ENCODE assay signal across 29 cellular contexts in the genomic region with DNA sequence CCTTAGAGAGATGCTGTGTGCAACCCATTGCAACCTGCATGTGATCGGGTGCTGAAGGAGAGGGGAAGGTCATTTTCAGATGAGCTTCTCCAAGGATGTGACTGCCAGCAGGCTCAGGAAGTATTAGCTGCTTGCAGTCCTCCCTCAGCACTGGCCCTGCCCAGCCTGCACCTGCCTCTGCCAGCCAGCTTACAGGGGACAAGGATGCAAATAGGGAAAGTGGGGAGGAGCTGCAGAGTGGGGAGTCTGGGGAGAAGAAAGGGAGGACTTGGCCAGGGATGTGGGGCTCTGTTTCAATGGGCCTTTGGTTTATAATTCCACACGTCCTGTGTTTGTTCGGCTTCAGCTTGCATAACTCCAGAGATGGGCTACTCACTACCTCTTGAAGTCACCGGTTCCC.
"Had no signal": no experiment of that assay in that cellular context is flagged by ENCODE, and none has a peak within 500 bp of the region (broad histone marks: within the 10 kb centered on the region; RNA-seq: fewer than 3 reads in every experiment).

No MANE protein-coding gene starts in this region.

- H3K4me1 Mint-ChIP-seq: activated B cell treated with CpG ODN at 0.5 μM for 24 hours; activated naive CD4-positive, alpha-beta T cell treated with anti-CD3 and anti-CD28 coated beads, Interleukin-2, amount 50 U/mL, for 24 hours; activated naive CD8-positive, alpha-beta T cell treated with anti-CD3 and anti-CD28 coated beads for 36 hours; activated naive CD8-positive, alpha-beta T cell treated with anti-CD3 and anti-CD28 coated beads, Interleukin-2, amount 50 U/mL, for 24 hours had no signal

- H3K4me3 Mint-ChIP-seq: activated B cell treated with CpG ODN at 0.5 μM for 24 hours; activated CD8-positive, alpha-beta T cell treated with anti-CD3 and anti-CD28 coated beads for 36 hours; activated naive CD4-positive, alpha-beta T cell treated with anti-CD3 and anti-CD28 coated beads for 36 hours; activated naive CD4-positive, alpha-beta T cell treated with anti-CD3 and anti-CD28 coated beads, Interleukin-2, amount 50 U/mL, for 24 hours; activated naive CD8-positive, alpha-beta T cell treated with anti-CD3 and anti-CD28 coated beads for 36 hours; activated naive CD8-positive, alpha-beta T cell treated with anti-CD3 and anti-CD28 coated beads, Interleukin-2, amount 50 U/mL, for 24 hours; activated T-helper 1 cell treated with anti-CD3 and anti-CD28 coated beads, Interleukin-12 subunit alpha, Interleukin-12 subunit beta, Interleukin-2, Interleukin-4 antibody, amounts not matched to agents 30 ng/mL and 10 ng/mL and 1 ng/mL, durations not matched to agents 14 hours and 24 hours and 36 hours; endodermal cell; T-helper 17 cell; T-helper 2 cell treated with Interferon-gamma antibody and Interleukin-4, amounts not matched to agents 5 μg/mL and 100 μg/mL, for 36 hours had no signal

- H3K9me3 ChIP-seq: adrenal gland, body of pancreas had no signal

- H3K36me3 Mint-ChIP-seq: activated naive CD4-positive, alpha-beta T cell treated with anti-CD3 and anti-CD28 coated beads, Interleukin-2, amount 50 U/mL, for 24 hours; activated naive CD8-positive, alpha-beta T cell treated with anti-CD3 and anti-CD28 coated beads for 36 hours had no signal

- H3K27ac Mint-ChIP-seq: activated B cell treated with CpG ODN at 0.5 μM for 24 hours; activated CD8-positive, alpha-beta T cell treated with anti-CD3 and anti-CD28 coated beads for 36 hours; activated naive CD4-positive, alpha-beta T cell treated with anti-CD3 and anti-CD28 coated beads for 36 hours; activated naive CD4-positive, alpha-beta T cell treated with anti-CD3 and anti-CD28 coated beads, Interleukin-2, amount 50 U/mL, for 24 hours; activated naive CD8-positive, alpha-beta T cell treated with anti-CD3 and anti-CD28 coated beads for 36 hours; activated naive CD8-positive, alpha-beta T cell treated with anti-CD3 and anti-CD28 coated beads, Interleukin-2, amount 50 U/mL, for 24 hours; activated T-helper 1 cell treated with anti-CD3 and anti-CD28 coated beads, Interleukin-12 subunit alpha, Interleukin-12 subunit beta, Interleukin-2, Interleukin-4 antibody, amounts not matched to agents 30 ng/mL and 10 ng/mL and 1 ng/mL, durations not matched to agents 14 hours and 24 hours and 36 hours; activated T-helper 2 cell treated with anti-CD3 and anti-CD28 coated beads, Interferon-gamma antibody, Interleukin-2, Interleukin-4, amounts not matched to agents 10 μg/mL and 5 μg/mL and 100 μg/mL, durations not matched to agents 14 hours and 24 hours and 36 hours; endodermal cell; T-helper 17 cell; T-helper 2 cell treated with Interferon-gamma antibody and Interleukin-4, amounts not matched to agents 5 μg/mL and 100 μg/mL, for 36 hours had no signal

- H3K4me1 ChIP-seq: adrenal gland, body of pancreas had no signal

- H3K4me3 ChIP-seq: adrenal gland, body of pancreas had no signal

- ATAC-seq: activated CD4-positive, CD25-positive, alpha-beta regulatory T cell treated with anti-CD3 and anti-CD28 coated beads, Interleukin-2, amount 50 U/mL, for 24 hours; activated CD8-positive, alpha-beta T cell treated with anti-CD3 and anti-CD28 coated beads for 36 hours; activated naive CD8-positive, alpha-beta T cell treated with anti-CD3 and anti-CD28 coated beads, Interleukin-2, amount 50 U/mL, for 24 hours; body of pancreas; T-helper 17 cell had no signal

- H3K36me3 ChIP-seq: adrenal gland, WERI-Rb-1 had no signal

- H3K9me3 Mint-ChIP-seq: activated B cell treated with CpG ODN at 0.5 μM for 24 hours; activated CD8-positive, alpha-beta T cell treated with anti-CD3 and anti-CD28 coated beads for 36 hours; activated naive CD4-positive, alpha-beta T cell treated with anti-CD3 and anti-CD28 coated beads for 36 hours; activated naive CD4-positive, alpha-beta T cell treated with anti-CD3 and anti-CD28 coated beads, Interleukin-2, amount 50 U/mL, for 24 hours; activated naive CD8-positive, alpha-beta T cell treated with anti-CD3 and anti-CD28 coated beads for 36 hours; activated naive CD8-positive, alpha-beta T cell treated with anti-CD3 and anti-CD28 coated beads, Interleukin-2, amount 50 U/mL, for 24 hours; activated T-helper 1 cell treated with anti-CD3 and anti-CD28 coated beads, Interleukin-12 subunit alpha, Interleukin-12 subunit beta, Interleukin-2, Interleukin-4 antibody, amounts not matched to agents 30 ng/mL and 10 ng/mL and 1 ng/mL, durations not matched to agents 14 hours and 24 hours and 36 hours; activated T-helper 2 cell treated with anti-CD3 and anti-CD28 coated beads, Interferon-gamma antibody, Interleukin-2, Interleukin-4, amounts not matched to agents 10 μg/mL and 5 μg/mL and 100 μg/mL, durations not matched to agents 14 hours and 24 hours and 36 hours; endodermal cell; T-helper 2 cell treated with Interferon-gamma antibody and Interleukin-4, amounts not matched to agents 5 μg/mL and 100 μg/mL, for 36 hours had no signal

- H3K27ac ChIP-seq: adrenal gland, body of pancreas, WERI-Rb-1 had no signal

- H3K27me3 ChIP-seq: adrenal gland, body of pancreas had no signal

- DNase-seq: activated B cell treated with CpG ODN at 0.5 μM for 24 hours; activated CD4-positive, alpha-beta T cell treated with anti-CD3 and anti-CD28 coated beads for 48 hours; activated CD4-positive, alpha-beta T cell treated with anti-CD3 and anti-CD28 coated beads, Interleukin-2, amount 50 U/mL, for 1 hour; activated CD4-positive, alpha-beta T cell treated with anti-CD3 and anti-CD28 coated beads, Interleukin-2, amount 50 U/mL, for 48 hours; activated CD8-positive, alpha-beta T cell treated with anti-CD3 and anti-CD28 coated beads for 36 hours; activated effector memory CD4-positive, alpha-beta T cell treated with anti-CD3 and anti-CD28 coated beads, Interleukin-2, amount 50 U/mL, for 16 hours; activated naive CD4-positive, alpha-beta T cell treated with anti-CD3 and anti-CD28 coated beads for 36 hours; activated naive CD8-positive, alpha-beta T cell treated with anti-CD3 and anti-CD28 coated beads for 36 hours; activated naive CD8-positive, alpha-beta T cell treated with anti-CD3 and anti-CD28 coated beads, Interleukin-2, amount 50 U/mL, for 24 hours; activated T-cell treated with anti-CD3 and anti-CD28 coated beads, Interleukin-2, amount 50 U/mL, for 1 hour; activated T-cell treated with anti-CD3 and anti-CD28 coated beads, Interleukin-2, amount 50 U/mL, for 48 hours; adrenal gland; amygdala; aorta; body of pancreas; caudate nucleus; effector CD8-positive, alpha-beta T cell; endodermal cell; foreskin fibroblast; head of caudate nucleus; T-helper 1 cell; T-helper 17 cell; T1000; WERI-Rb-1 had no signal
